ENCODE assay signal across 3 cellular contexts in the genomic region with DNA sequence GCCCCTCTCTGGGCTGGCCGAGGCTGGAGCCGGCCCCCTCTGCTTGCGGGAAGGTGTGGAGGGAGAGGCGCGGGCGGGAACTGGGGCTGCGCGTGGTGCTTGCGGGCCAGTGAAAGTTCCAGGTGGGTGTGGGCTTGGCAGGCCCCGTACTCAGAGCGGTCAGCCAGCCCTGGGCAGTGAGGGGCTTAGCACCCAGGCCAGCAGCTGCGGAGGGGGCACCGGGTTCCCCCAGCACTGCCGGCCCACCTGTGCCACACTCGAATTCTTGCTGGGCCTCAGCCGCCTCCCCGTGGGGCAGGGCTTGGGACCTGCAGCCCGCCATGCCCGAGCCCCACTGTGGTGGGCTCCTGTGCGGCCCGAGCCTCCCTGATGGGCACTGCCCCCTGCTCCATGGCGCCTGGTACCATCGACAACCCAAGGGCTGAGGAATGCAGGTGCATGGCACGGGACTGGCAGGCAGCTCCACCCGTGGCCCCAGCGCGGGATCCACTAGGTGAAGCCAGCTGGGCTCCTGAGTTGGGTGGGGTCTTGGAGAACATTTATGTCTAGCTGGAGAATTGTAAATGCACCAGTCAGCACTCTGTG.
"Had no signal": no experiment of that assay in that cellular context is flagged by ENCODE, and none has a peak within 500 bp of the region (broad histone marks: within the 10 kb centered on the region; RNA-seq: fewer than 3 reads in every experiment).

No MANE protein-coding gene starts in this region.

- H3K4me3 ChIP-seq: GM12878 had no signal

- DNase-seq: GDM1, GF-D8 had no signal

- ATAC-seq: GM12878 had no signal
